ENCODE assay signal across 21 cellular contexts in genomic region chr18:58618822-58619553, GRCh38. TPM values are rescaled to one million over a fixed set of nuclear protein-coding genes. Genes with fewer than 3 reads are reported as not detected.
DNase-seq lines count a peak whose midpoint lies in the region; ATAC-seq, FAIRE-seq and TF ChIP-seq lines count a peak whose summit lies in the region.
"Had no signal": no experiment of that assay in that cellular context is flagged by ENCODE, and none has a peak within 500 bp of the region (broad histone marks: within the 10 kb centered on the region; RNA-seq: fewer than 3 reads in every experiment).

No MANE protein-coding gene starts in this region.

- peak overlapping the region in 1 of 5 experiments; percentile 9 for H3K4me3 Mint-ChIP-seq in brain
- H3K4me3 Mint-ChIP-seq: CD4-positive, alpha-beta T cell; IgD-negative memory B cell had no signal

- no peaks in the 10 kb centered on the region for H4K20me1 ChIP-seq in mammary epithelial cell (ENCODE audit: insufficient read depth, low read length)
- H4K20me1 ChIP-seq in keratinocyte (ENCODE audit: control insufficient read depth, extremely low read depth, insufficient read depth, low read length) = no peaks in the 10 kb centered on the region

- peaks cover 0 to 6% (median 0%) of the 10 kb centered on the region in 5 experiments for H3K9me3 Mint-ChIP-seq in brain
- H3K9me3 Mint-ChIP-seq: activated naive CD4-positive, alpha-beta T cell treated with anti-CD3 and anti-CD28 coated beads, Interleukin-2, amount 50 U/mL, for 72 hours; CD4-positive, alpha-beta T cell; IgD-negative memory B cell had no signal

- H3K27me3 Mint-ChIP-seq in brain = no peaks in the 10 kb centered on the region
- H3K27me3 Mint-ChIP-seq: CD4-positive, alpha-beta T cell; IgD-negative memory B cell had no signal

- H3K4me1 ChIP-seq in mammary epithelial cell (ENCODE audit: insufficient read depth, low read length) = no peaks in the 10 kb centered on the region
- H3K4me1 ChIP-seq in breast epithelium = no peaks in the 10 kb centered on the region
- H3K4me1 ChIP-seq in keratinocyte (ENCODE audit: control insufficient read depth, extremely low read depth, insufficient read depth, low read length) = no peaks in the 10 kb centered on the region
- H3K4me1 ChIP-seq: tibial artery had no signal

- no TSS peak for BruUV-seq in mammary epithelial cell (replicated peaks; lab: Mats Ljungman, UMichigan)

- TF ChIP-seq POLR2A in breast epithelium (IDR thresholded peaks at IDR 0.05) = no peak

- no peak overlapping the region for H3K4me2 ChIP-seq in mammary epithelial cell (ENCODE audit: insufficient read depth, low read depth, low read length)
- no peak overlapping the region for H3K4me2 ChIP-seq in keratinocyte (ENCODE audit: control insufficient read depth, extremely low read depth, insufficient read depth, low read depth, low read length)

- no peaks in the 10 kb centered on the region for H3K36me3 ChIP-seq in mammary epithelial cell (ENCODE audit: insufficient read depth, low read length)
- no peaks in the 10 kb centered on the region for H3K36me3 ChIP-seq in breast epithelium
- H3K36me3 ChIP-seq in keratinocyte (ENCODE audit: control insufficient read depth in 2 of 2, extremely low read depth in 1 of 2, insufficient read depth in 2 of 2, low read length in 2 of 2) = no peaks in the 10 kb centered on the region
- H3K36me3 ChIP-seq: tibial artery had no signal

- intact Hi-C loops in mammary epithelial cell (cut with micrococcal nuclease) = loop anchor here (10.0 kb wide), 1 partner anchor 146 kb away; no protein-coding TSS in a partner anchor
- intact Hi-C loops in breast epithelium (cut with DNase I; ENCODE audit: low total_unique reads) = no loop called here

- no peak overlapping the region for H3K27ac ChIP-seq in mammary epithelial cell (ENCODE audit: insufficient read depth, low read depth, low read length)
- H3K27ac ChIP-seq in breast epithelium = no peak overlapping the region
- H3K27ac ChIP-seq in keratinocyte (ENCODE audit: control insufficient read depth, insufficient read depth, low read length) = no peak overlapping the region
- H3K27ac ChIP-seq: skin epidermis, tibial artery had no signal

- peaks cover 17% of the 10 kb centered on the region for H3K4me1 Mint-ChIP-seq in brain

- H3K9ac ChIP-seq in mammary epithelial cell (ENCODE audit: insufficient read depth, low read length) (no peak overlapping the region), keratinocyte (ENCODE audit: control insufficient read depth, extremely low read depth, insufficient read depth, low read length) (no peak overlapping the region)

- TF ChIP-seq CTCF in mammary epithelial cell (conservative IDR thresholded peaks at IDR 0.05 in 1 of 2, IDR thresholded peaks at IDR 0.05 in 1 of 2; ENCODE audit: extremely low read depth in 1 of 2, insufficient read depth in 1 of 2, low read depth in 1 of 2, low read length in 2 of 2) (no peak), breast epithelium (IDR thresholded peaks at IDR 0.05) (no peak), brain (conservative IDR thresholded peaks at IDR 0.05) (no peak), keratinocyte (optimal IDR thresholded peaks at IDR 0.05 in 1 of 3, IDR thresholded peaks at IDR 0.05 in 1 of 3, conservative IDR thresholded peaks at IDR 0.05 in 1 of 3; ENCODE audit: extremely low read depth in 1 of 3, insufficient read depth in 2 of 3, low read length in 3 of 3) (no peak)

- ATAC-seq in HG03039 (IDR thresholded peaks at IDR 0.05; ENCODE audit: unreplicated experiment) = no peak
- ATAC-seq: activated naive CD4-positive, alpha-beta T cell treated with anti-CD3 and anti-CD28 coated beads, Interleukin-2, amount 50 U/mL, for 72 hours had no signal

- in situ Hi-C loops in mammary epithelial cell (cut with MboI; ENCODE audit: low sequenced_read_pairs in 2 of 2) = no loop called here

- CTCF ChIA-PET in mammary epithelial cell (lab: Charles Lee; ENCODE audit: low non-redundant PET) = no interaction called here

- H3K36me3 Mint-ChIP-seq in brain = no peaks in the 10 kb centered on the region
- H3K36me3 Mint-ChIP-seq: activated naive CD4-positive, alpha-beta T cell treated with anti-CD3 and anti-CD28 coated beads, Interleukin-2, amount 50 U/mL, for 72 hours; IgD-negative memory B cell had no signal

- dilution Hi-C loops in mammary epithelial cell (cut with HindIII; ENCODE audit: low sequenced_read_pairs) = loop anchor here (5.0 kb wide), 1 partner anchor 38 kb away; no protein-coding TSS in a partner anchor
- dilution Hi-C loops in keratinocyte (cut with MboI; ENCODE audit: extremely low pct_ligation_motif_present, low sequenced_read_pairs) = no loop called here

- H3K27me3 ChIP-seq in mammary epithelial cell (ENCODE audit: insufficient read depth, low read length) (no peaks in the 10 kb centered on the region), breast epithelium (no peaks in the 10 kb centered on the region), keratinocyte (ENCODE audit: control insufficient read depth, extremely low read depth, insufficient read depth, low read length) (no peaks in the 10 kb centered on the region)

- no peaks in the 10 kb centered on the region for H3K79me2 ChIP-seq in mammary epithelial cell (ENCODE audit: insufficient read depth, low read length)
- no peaks in the 10 kb centered on the region for H3K79me2 ChIP-seq in keratinocyte (ENCODE audit: control insufficient read depth, insufficient read depth, low read length)

- H2AFZ ChIP-seq in mammary epithelial cell (ENCODE audit: low read depth, low read length) (peak overlapping the region; percentile 21), keratinocyte (ENCODE audit: control insufficient read depth, low read length) (no peak overlapping the region)

- H3K9me1 ChIP-seq in keratinocyte (ENCODE audit: control insufficient read depth, extremely low read depth, insufficient read depth, low read length) = no peaks in the 10 kb centered on the region

- no peaks in the 10 kb centered on the region for H3K9me3 ChIP-seq in mammary epithelial cell (replicated peaks; ENCODE audit: insufficient read depth, low read length)
- no peaks in the 10 kb centered on the region for H3K9me3 ChIP-seq in breast epithelium
- H3K9me3 ChIP-seq in keratinocyte (ENCODE audit: control insufficient read depth, low read depth, low read length) = no peaks in the 10 kb centered on the region
- H3K9me3 ChIP-seq: tibial artery had no signal

- H3K4me3 ChIP-seq in mammary epithelial cell (replicated peaks in 1 of 3; ENCODE audit: insufficient read depth in 1 of 3, low read depth in 2 of 3, low read length in 3 of 3) (no peak overlapping the region), breast epithelium (no peak overlapping the region), keratinocyte (ENCODE audit: control insufficient read depth in 2 of 3, extremely low read depth in 1 of 3, insufficient read depth in 2 of 3, low read depth in 1 of 3, low read length in 3 of 3) (no peak overlapping the region)
- H3K4me3 ChIP-seq: skin epidermis, tibial artery had no signal

- H3K27ac Mint-ChIP-seq in brain = peak overlapping the region in 4 of 5 experiments; percentile 9 to 82 (median 23)
- H3K27ac Mint-ChIP-seq: activated naive CD4-positive, alpha-beta T cell treated with anti-CD3 and anti-CD28 coated beads, Interleukin-2, amount 50 U/mL, for 72 hours; CD4-positive, alpha-beta T cell; IgD-negative memory B cell had no signal

- FAIRE-seq in keratinocyte (lab: Jason Lieb, UNC) = peak; percentile 17

- 75% methylated on average over 12 of the region's 12 CpGs for WGBS in mammary epithelial cell (ENCODE audit: low coverage, missing lambda C conversion rate)

- DNase-seq in mammary epithelial cell (no peak), breast epithelium (ENCODE audit: low spot score in 2 of 2) (no peak), keratinocyte (ENCODE audit: low read depth, low spot score) (no peak), superior temporal gyrus (ENCODE audit: extremely low spot score) (peak; percentile 18), LoVo (ENCODE audit: low spot score) (no peak)
- DNase-seq in effector CD4-positive, alpha-beta T cell = no peak
- DNase-seq: 8988T; activated CD4-positive, alpha-beta T cell treated with anti-CD3 and anti-CD28 coated beads for 4 hours; activated CD8-positive, alpha-beta memory T cell treated with anti-CD3 and anti-CD28 coated beads, Interleukin-2, amount 50 U/mL, for 48 hours; CD4-positive, alpha-beta T cell; central memory CD4-positive, alpha-beta T cell; EL; HCEC 1CT; SIG-M5; tibial artery had no signal

RNA-seq across cellular contexts. Expression of gene ALPK2, which starts 9.9 kb away (rescaled TPM):
- 1 to 10 TPM in 1 of 2 donors, not detected in 1; 9.2 TPM for total RNA-seq in mammary epithelial cell
- not detected for polyA plus RNA-seq in mammary epithelial cell
- polyA minus RNA-seq in mammary epithelial cell = 11.6 TPM
- total RNA-seq in breast epithelium = 1 to 10 TPM in 1 of 3 donors, under 1 TPM in 2; under 0.01 to 1.8 (median 0.29) TPM
- polyA plus RNA-seq in brain (ENCODE audit: insufficient read depth, low read depth, low replicate concordance) = not detected
- 0.01 to 0.19 TPM (median 0.07 TPM) in 3 replicates for polyA plus RNA-seq in keratinocyte
- not detected for polyA plus RNA-seq in keratinocyte (2011; ENCODE audit: low read depth)
- 0.07 TPM in 1 of 2 replicates, not detected in the other for polyA plus RNA-seq in keratinocyte (2011; cell fraction: cytosol; rRNA removed)
- 0.05 and 0.12 TPM in 2 replicates for polyA plus RNA-seq in keratinocyte (2011; cell fraction: nucleus; rRNA removed)
- 0.05 TPM in 1 of 2 replicates, not detected in the other for polyA plus RNA-seq in keratinocyte (2012; ENCODE audit: low replicate concordance)
- 0.64 TPM in 1 of 3 replicates, not detected in the others for polyA minus RNA-seq in keratinocyte
- polyA minus RNA-seq in keratinocyte (2011; cell fraction: cytosol; rRNA and poly(A)+ RNA removed) = not detected
- polyA minus RNA-seq in keratinocyte (2011; cell fraction: nucleus; rRNA and poly(A)+ RNA removed) = 0.23 TPM in 1 of 2 replicates, not detected in the other
- total RNA-seq: mesenteric fat pad had no signal
- polyA plus RNA-seq: IgD-negative memory B cell had no signal

RNA-seq across cellular contexts. Expression of gene MALT1, which starts 52.3 kb away (rescaled TPM):
- total RNA-seq in mammary epithelial cell = 10 to 100 TPM; 34.2 to 43.0 TPM
- polyA plus RNA-seq in mammary epithelial cell = 21.0 TPM
- polyA minus RNA-seq in mammary epithelial cell = 51.1 TPM
- total RNA-seq in breast epithelium = 10 to 100 TPM; 26.7 to 33.5 (median 26.9) TPM
- 3.4 TPM for polyA plus RNA-seq in brain (ENCODE audit: insufficient read depth, low read depth, low replicate concordance)
- 32.4 to 52.1 TPM (median 35.2 TPM) in 3 replicates for polyA plus RNA-seq in keratinocyte
- polyA plus RNA-seq in keratinocyte (2011; ENCODE audit: low read depth) = 168 TPM
- polyA plus RNA-seq in keratinocyte (2011; cell fraction: cytosol; rRNA removed) = 23.2 and 57.4 TPM in 2 replicates
- 45.1 and 46.7 TPM in 2 replicates for polyA plus RNA-seq in keratinocyte (2011; cell fraction: nucleus; rRNA removed)
- 26.7 and 32.1 TPM in 2 replicates for polyA plus RNA-seq in keratinocyte (2012; ENCODE audit: low replicate concordance)
- 16.7 to 62.3 TPM (median 35.9 TPM) in 3 replicates for polyA minus RNA-seq in keratinocyte
- polyA minus RNA-seq in keratinocyte (2011; cell fraction: cytosol; rRNA and poly(A)+ RNA removed) = 23.8 TPM
- 29.8 and 58.3 TPM in 2 replicates for polyA minus RNA-seq in keratinocyte (2011; cell fraction: nucleus; rRNA and poly(A)+ RNA removed)
